ENCODE assay signal across 7 cellular contexts in the genomic region with DNA sequence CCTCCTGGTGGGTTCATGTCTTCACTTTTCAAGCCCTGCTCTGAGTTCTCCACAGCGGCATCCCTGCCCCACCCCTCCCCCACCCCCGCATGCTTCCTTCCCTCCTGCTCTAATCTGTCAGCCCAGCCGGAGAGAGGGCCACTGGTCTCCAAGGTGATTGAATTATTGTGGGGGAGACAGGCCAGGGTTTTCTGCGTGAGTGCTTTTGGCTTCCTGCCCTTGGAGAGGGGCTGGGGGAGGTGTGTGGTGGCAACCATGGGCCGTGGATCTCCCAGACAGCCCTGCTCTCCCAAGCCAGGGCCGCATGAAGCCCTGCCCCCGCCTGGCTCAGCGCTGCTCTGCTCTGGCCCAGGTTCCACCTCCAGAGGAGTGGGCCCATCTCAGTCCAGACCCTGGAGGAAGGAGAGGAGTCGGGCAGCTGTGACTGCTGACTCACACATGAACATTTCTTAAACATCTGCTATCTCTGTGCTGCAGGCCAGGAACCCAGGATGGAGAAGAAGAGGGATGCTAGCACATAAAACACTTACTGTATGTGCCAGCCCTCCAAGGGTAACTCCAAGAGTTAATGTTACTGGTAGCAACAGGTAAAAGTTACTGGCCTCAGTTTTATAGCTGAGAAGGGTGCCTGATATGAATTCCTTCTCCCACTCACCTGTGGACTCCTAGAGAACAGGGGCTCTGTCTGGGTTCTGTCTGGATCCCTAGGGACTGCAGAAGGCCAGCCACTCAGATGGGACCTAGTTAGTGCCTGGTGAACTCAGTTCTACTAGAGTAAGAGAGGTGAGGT.
DNase-seq lines count a peak whose midpoint lies in the region; ATAC-seq and TF ChIP-seq lines count a peak whose summit lies in the region.

No MANE protein-coding gene starts in this region.

- no peak overlapping the region for H3K4me3 Mint-ChIP-seq in stimulated activated naive B cell treated with anti-CD40 and anti-IgM and Interleukin-4, amounts not matched to agents 10 μg/mL and 1 μg/mL and 100 μg/mL, for 72 hours
- no peak overlapping the region for H3K4me3 Mint-ChIP-seq in activated CD8-positive, alpha-beta memory T cell treated with anti-CD3 and anti-CD28 coated beads, Interleukin-2, amount 10 ng/mL, durations not matched to agents 7 days and 5 days

- H3K4me3 ChIP-seq in HFF-Myc (replicated peaks; ENCODE audit: low read depth, low read length) (no peak overlapping the region), SJCRH30 (no peak overlapping the region), heart right ventricle (no peak overlapping the region)

- H3K36me3 ChIP-seq in SJCRH30 (no peaks in the 10 kb centered on the region; the same call in 1 of the 2 replicates), heart right ventricle (peaks cover 0 to 7% (median 0%) of the 10 kb centered on the region in 9 donors)

- peaks cover 3 to 25% of the 10 kb centered on the region in 2 donors for H3K27me3 Mint-ChIP-seq in stimulated activated naive B cell treated with anti-CD40 and anti-IgM and Interleukin-4, amounts not matched to agents 10 μg/mL and 1 μg/mL and 100 μg/mL, for 72 hours
- H3K27me3 Mint-ChIP-seq in activated CD8-positive, alpha-beta memory T cell treated with anti-CD3 and anti-CD28 coated beads, Interleukin-2, amount 10 ng/mL, durations not matched to agents 7 days and 5 days = no peaks in the 10 kb centered on the region

- peak; percentile 20 to 56 (median 35) for ATAC-seq in heart right ventricle
- ATAC-seq in stimulated activated naive B cell treated with anti-CD40 and anti-IgM and Interleukin-4, amounts not matched to agents 10 μg/mL and 1 μg/mL and 100 μg/mL, for 72 hours (replicated peaks) = peak; percentile 32 to 42
- no peak for ATAC-seq in HG03442 (IDR thresholded peaks at IDR 0.05; ENCODE audit: unreplicated experiment)
- no peak for ATAC-seq in activated CD8-positive, alpha-beta memory T cell treated with anti-CD3 and anti-CD28 coated beads, Interleukin-2, amount 10 ng/mL, durations not matched to agents 7 days and 5 days

- CTCF ChIA-PET in activated CD8-positive, alpha-beta memory T cell treated with anti-CD3 and anti-CD28 coated beads, Interleukin-2, amount 10 ng/mL, durations not matched to agents 7 days and 5 days (lab: Charles Lee) = no interaction called here

- intact Hi-C loops in heart right ventricle (cut with DNase I) = loop anchor here in 1 of 10 donors (10.0 kb wide), 1 partner anchor 104 kb away; no protein-coding TSS in a partner anchor

- TF ChIP-seq CTCF in HFF-Myc (IDR thresholded peaks at IDR 0.05; ENCODE audit: low read depth, low read length, missing control alignments) = no peak
- no peak for TF ChIP-seq CTCF in heart right ventricle (IDR thresholded peaks at IDR 0.05)

- peaks cover 95% of the 10 kb centered on the region for H3K4me1 ChIP-seq in SJCRH30
- H3K4me1 ChIP-seq in heart right ventricle = peaks cover 79 to 100% (median 98%) of the 10 kb centered on the region in 9 donors

- peaks cover 13 to 36% of the 10 kb centered on the region in 2 donors for H3K4me1 Mint-ChIP-seq in stimulated activated naive B cell treated with anti-CD40 and anti-IgM and Interleukin-4, amounts not matched to agents 10 μg/mL and 1 μg/mL and 100 μg/mL, for 72 hours
- no peaks in the 10 kb centered on the region for H3K4me1 Mint-ChIP-seq in activated CD8-positive, alpha-beta memory T cell treated with anti-CD3 and anti-CD28 coated beads, Interleukin-2, amount 10 ng/mL, durations not matched to agents 7 days and 5 days

- peak overlapping the region; percentile 58 for H3K27ac ChIP-seq in SJCRH30
- H3K27ac ChIP-seq in heart right ventricle = peak overlapping the region in 9 of 10 donors; percentile 22 to 91 (median 70)

- DNase-seq in HFF-Myc (ENCODE audit: extremely low read depth, low read depth) (peak; percentile 82), SJCRH30 (peak; percentile 72 to 74), heart right ventricle (peak in 1 of 2 donors; percentile 69)
- no peak for DNase-seq in stimulated activated naive B cell treated with anti-CD40 and anti-IgM and Interleukin-4, amounts not matched to agents 10 μg/mL and 1 μg/mL and 100 μg/mL, for 72 hours
- DNase-seq in activated T-cell treated with anti-CD3 and anti-CD28 coated beads, Interleukin-2, amount 50 U/mL, for 1 hour = no peak
- DNase-seq in activated CD8-positive, alpha-beta memory T cell treated with anti-CD3 and anti-CD28 coated beads, Interleukin-2, amount 10 ng/mL, durations not matched to agents 7 days and 5 days = no peak

- H3K36me3 Mint-ChIP-seq in stimulated activated naive B cell treated with anti-CD40 and anti-IgM and Interleukin-4, amounts not matched to agents 10 μg/mL and 1 μg/mL and 100 μg/mL, for 72 hours = no peaks in the 10 kb centered on the region
- no peaks in the 10 kb centered on the region for H3K36me3 Mint-ChIP-seq in activated CD8-positive, alpha-beta memory T cell treated with anti-CD3 and anti-CD28 coated beads, Interleukin-2, amount 10 ng/mL, durations not matched to agents 7 days and 5 days

- no peak overlapping the region for H3K27ac Mint-ChIP-seq in stimulated activated naive B cell treated with anti-CD40 and anti-IgM and Interleukin-4, amounts not matched to agents 10 μg/mL and 1 μg/mL and 100 μg/mL, for 72 hours
- H3K27ac Mint-ChIP-seq in activated CD8-positive, alpha-beta memory T cell treated with anti-CD3 and anti-CD28 coated beads, Interleukin-2, amount 10 ng/mL, durations not matched to agents 7 days and 5 days = no peak overlapping the region

- no peaks in the 10 kb centered on the region for H3K9me3 Mint-ChIP-seq in stimulated activated naive B cell treated with anti-CD40 and anti-IgM and Interleukin-4, amounts not matched to agents 10 μg/mL and 1 μg/mL and 100 μg/mL, for 72 hours
- no peaks in the 10 kb centered on the region for H3K9me3 Mint-ChIP-seq in activated CD8-positive, alpha-beta memory T cell treated with anti-CD3 and anti-CD28 coated beads, Interleukin-2, amount 10 ng/mL, durations not matched to agents 7 days and 5 days (ENCODE audit: low read depth)

- H3K27me3 ChIP-seq in SJCRH30 = no peaks in the 10 kb centered on the region
- no peaks in the 10 kb centered on the region for H3K27me3 ChIP-seq in heart right ventricle

- 8 to 21% methylated on average over 9 of the region's 9 CpGs for WGBS in heart right ventricle, 2 donors

- H3K9me3 ChIP-seq in SJCRH30 (replicated peaks) (no peaks in the 10 kb centered on the region), heart right ventricle (no peaks in the 10 kb centered on the region)

Comparison
In these comparisons a context has a peak if more than half of its experiments do, and no peak if none do; other contexts are left out.
1. DNase-seq: peak in HFF-Myc (single experiment) and SJCRH30 (2 of 2); none in stimulated activated naive B cell treated with anti-CD40 and anti-IgM and Interleukin-4, amounts not matched to agents 10 μg/mL and 1 μg/mL and 100 μg/mL, for 72 hours (single experiment), activated T-cell treated with anti-CD3 and anti-CD28 coated beads, Interleukin-2, amount 50 U/mL, for 1 hour (single experiment) and activated CD8-positive, alpha-beta memory T cell treated with anti-CD3 and anti-CD28 coated beads, Interleukin-2, amount 10 ng/mL, durations not matched to agents 7 days and 5 days (single experiment).
2. ATAC-seq: peak in heart right ventricle (8 of 8) and stimulated activated naive B cell treated with anti-CD40 and anti-IgM and Interleukin-4, amounts not matched to agents 10 μg/mL and 1 μg/mL and 100 μg/mL, for 72 hours (2 of 2); none in HG03442 (single experiment) and activated CD8-positive, alpha-beta memory T cell treated with anti-CD3 and anti-CD28 coated beads, Interleukin-2, amount 10 ng/mL, durations not matched to agents 7 days and 5 days (single experiment).